Comparison of ENCODE assay signal across 1 cellular context in genomic region chr5:95646226-95646568, GRCh38.
TF ChIP-seq lines count a peak whose summit lies in the region.

No MANE protein-coding gene starts in this region.

TF ChIP-seq in HepG2, 621 proteins besides CTCF, POLR2A, EP300 and RAD21:
- 0 out of 2 replicates have a peak, but pooled peaks have one; percentile 7 for TF ChIP-seq ZNF552 (CRISPR knock-in tag; IDR thresholded peaks at IDR 0.05; ENCODE audit: borderline replicate concordance)
- TF ChIP-seq, protein P1, sequence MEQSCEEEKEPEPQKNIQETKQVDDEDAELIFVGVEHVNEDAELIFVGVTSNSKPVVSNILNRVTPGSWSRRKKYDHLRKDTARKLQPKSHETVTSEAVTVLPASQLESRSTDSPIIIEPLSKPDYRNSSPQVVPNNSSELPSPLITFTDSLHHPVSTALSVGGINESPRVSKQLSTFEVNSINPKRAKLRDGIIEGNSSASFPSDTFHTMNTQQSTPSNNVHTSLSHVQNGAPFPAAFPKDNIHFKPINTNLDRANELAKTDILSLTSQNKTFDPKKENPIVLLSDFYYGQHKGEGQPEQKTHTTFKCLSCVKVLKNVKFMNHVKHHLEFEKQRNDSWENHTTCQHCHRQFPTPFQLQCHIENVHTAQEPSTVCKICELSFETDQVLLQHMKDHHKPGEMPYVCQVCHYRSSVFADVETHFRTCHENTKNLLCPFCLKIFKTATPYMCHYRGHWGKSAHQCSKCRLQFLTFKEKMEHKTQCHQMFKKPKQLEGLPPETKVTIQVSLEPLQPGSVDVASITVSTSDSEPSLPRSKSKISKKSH (CRISPR knock-in tag; IDR thresholded peaks at IDR 0.05; ENCODE audit: borderline replicate concordance) = 0 out of 2 replicates have a peak, but pooled peaks have one; percentile 2
- 0 out of 2 replicates have a peak, but pooled peaks have one; percentile 17 for TF ChIP-seq DZIP1 (CRISPR knock-in tag; IDR thresholded peaks at IDR 0.05)
- TF ChIP-seq, protein P2, sequence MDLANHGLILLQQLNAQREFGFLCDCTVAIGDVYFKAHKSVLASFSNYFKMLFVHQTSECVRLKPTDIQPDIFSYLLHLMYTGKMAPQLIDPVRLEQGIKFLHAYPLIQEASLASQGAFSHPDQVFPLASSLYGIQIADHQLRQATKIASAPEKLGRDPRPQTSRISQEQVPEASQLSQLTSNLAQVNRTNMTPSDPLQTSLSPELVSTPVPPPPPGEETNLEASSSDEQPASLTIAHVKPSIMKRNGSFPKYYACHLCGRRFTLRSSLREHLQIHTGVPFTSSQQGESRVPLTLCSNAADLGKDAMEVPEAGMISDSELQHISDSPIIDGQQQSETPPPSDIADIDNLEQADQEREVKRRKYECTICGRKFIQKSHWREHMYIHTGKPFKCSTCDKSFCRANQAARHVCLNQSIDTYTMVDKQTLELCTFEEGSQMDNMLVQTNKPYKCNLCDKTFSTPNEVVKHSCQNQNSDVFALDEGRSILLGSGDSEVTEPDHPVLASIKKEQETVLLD (CRISPR knock-in tag; IDR thresholded peaks at IDR 0.05; ENCODE audit: low read depth) = 0 out of 2 replicates have a peak, but pooled peaks have one; percentile 11
